17 cellular contexts compared by ENCODE assay signal in the genomic region with DNA sequence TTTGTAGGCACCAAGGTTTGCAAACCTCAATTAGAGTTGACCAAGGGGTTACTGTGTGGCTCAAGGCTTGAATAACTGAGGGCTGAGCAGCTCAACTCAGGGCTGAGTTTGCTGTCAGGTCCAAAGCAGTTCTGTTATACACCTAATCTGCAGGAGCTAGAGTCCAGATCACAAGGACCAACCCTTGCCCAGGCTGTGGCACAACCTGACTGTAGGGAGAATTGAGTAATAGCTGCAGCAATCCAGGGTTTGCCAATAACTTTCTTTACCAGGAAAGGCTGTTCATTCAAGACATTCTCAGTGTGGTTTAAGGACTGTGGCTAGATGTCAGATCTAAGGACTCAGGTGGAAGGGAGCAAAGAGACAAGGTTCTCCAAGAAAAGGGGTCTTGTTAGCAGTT.
DNase-seq lines count a peak whose midpoint lies in the region; ATAC-seq and TF ChIP-seq lines count a peak whose summit lies in the region.
"Had no signal": no experiment of that assay in that cellular context is flagged by ENCODE, and none has a peak within 500 bp of the region (broad histone marks: within the 10 kb centered on the region; RNA-seq: fewer than 3 reads in every experiment).

No MANE protein-coding gene starts in this region.

- intact Hi-C loops in PC-3 (cut with micrococcal nuclease) = no loop called here
- intact Hi-C loops in CD4-positive, alpha-beta memory T cell (cut with micrococcal nuclease) = no loop called here

- no peaks in the 10 kb centered on the region for H3K9me2 ChIP-seq in PC-3 (replicated peaks; ENCODE audit: low read length)

- H3K4me1 Mint-ChIP-seq in CD4-positive, alpha-beta memory T cell = no peaks in the 10 kb centered on the region

- peak overlapping the region; percentile 24 for H3K4me2 ChIP-seq in PC-3 (ENCODE audit: low read length)

- no peaks in the 10 kb centered on the region for H3K79me2 ChIP-seq in PC-3 (ENCODE audit: low read length)

- H3K4me3 ChIP-seq in PC-3 (ENCODE audit: low read length) = no peak overlapping the region
- H3K4me3 ChIP-seq in epithelial cell of proximal tubule (ENCODE audit: low read depth, low read length) = no peak overlapping the region
- no peak overlapping the region for H3K4me3 ChIP-seq in CD4-positive, alpha-beta memory T cell (ENCODE audit: low read length in 2 of 2)
- H3K4me3 ChIP-seq: MG63, Peyer's patch had no signal

- no peak; the same call in 1 of the 2 replicates for ATAC-seq in PC-3

- no peaks in the 10 kb centered on the region for H3K9me3 ChIP-seq in PC-3 (ENCODE audit: low read length)
- H3K9me3 ChIP-seq in CD4-positive, alpha-beta memory T cell (ENCODE audit: control insufficient read depth in 1 of 2, low read length in 2 of 2) = no peaks in the 10 kb centered on the region
- H3K9me3 ChIP-seq: BE2C, MG63, Peyer's patch had no signal

- H3K27ac Mint-ChIP-seq in CD4-positive, alpha-beta memory T cell = no peak overlapping the region

- no TSS peak for BruUV-seq in PC-3 (replicated peaks; lab: Mats Ljungman, UMichigan)

- no peak overlapping the region for H2AFZ ChIP-seq in PC-3 (ENCODE audit: low read length)

- no peak for DNase-seq in PC-3
- DNase-seq in astrocyte of the hippocampus (ENCODE audit: low read depth, low spot score) = peak; percentile 8
- peak; percentile 13 for DNase-seq in epithelial cell of proximal tubule (ENCODE audit: low read depth)
- DNase-seq in renal cortical epithelial cell (ENCODE audit: low read depth) = peak; percentile 40
- DNase-seq in NCI-H187 treated with DMSO at 0.1 percent for 48 hours (lab: John Stamatoyannopoulos, UW) = no peak
- DNase-seq in CD4-positive, alpha-beta memory T cell = no peak
- no peak for DNase-seq in T-helper 9 cell
- DNase-seq: BE2C, H7, Kasumi-1, MG63, NCI-H1417 treated with DMSO at 0.1 percent for 48 hours, NCI-H2029, NCI-H345, NCI-H524, NCI-H774, Peyer's patch had no signal

- H3K27me3 Mint-ChIP-seq in CD4-positive, alpha-beta memory T cell = peaks cover 3 to 4% of the 10 kb centered on the region in 2 donors

- peaks cover 25% of the 10 kb centered on the region for H3K4me1 ChIP-seq in PC-3 (ENCODE audit: insufficient read depth, low read length)
- no peaks in the 10 kb centered on the region for H3K4me1 ChIP-seq in CD4-positive, alpha-beta memory T cell (ENCODE audit: insufficient read depth, low read length)
- H3K4me1 ChIP-seq: BE2C, Peyer's patch had no signal

- H4K20me1 ChIP-seq in PC-3 (ENCODE audit: low read length) = no peaks in the 10 kb centered on the region

- POLR2A ChIA-PET in PC-3 (lab: Charles Lee; ENCODE audit: unreplicated experiment) = no interaction called here
- POLR2A ChIA-PET in CD4-positive, alpha-beta memory T cell (lab: Charles Lee; ENCODE audit: partially characterized antibody) = no interaction called here

- no peak overlapping the region for H3K9ac ChIP-seq in PC-3 (ENCODE audit: low read length)

- H3K27me3 ChIP-seq in PC-3 (ENCODE audit: low read length) = no peaks in the 10 kb centered on the region
- H3K27me3 ChIP-seq in CD4-positive, alpha-beta memory T cell (ENCODE audit: insufficient read depth, low read length) = no peaks in the 10 kb centered on the region
- H3K27me3 ChIP-seq: BE2C, MG63, Peyer's patch had no signal

- TF ChIP-seq CTCF in PC-3 (conservative IDR thresholded peaks at IDR 0.05; ENCODE audit: low read depth, low read length) = no peak
- TF ChIP-seq CTCF in epithelial cell of proximal tubule (conservative IDR thresholded peaks at IDR 0.05; ENCODE audit: low read depth, low read length) = no peak

- no peaks in the 10 kb centered on the region for H3K36me3 Mint-ChIP-seq in CD4-positive, alpha-beta memory T cell

- H3K27ac ChIP-seq in PC-3 (ENCODE audit: low read length) = no peak overlapping the region
- no peak overlapping the region for H3K27ac ChIP-seq in CD4-positive, alpha-beta memory T cell (ENCODE audit: low read depth, low read length)
- H3K27ac ChIP-seq: Peyer's patch had no signal

- no peaks in the 10 kb centered on the region for H3K36me3 ChIP-seq in PC-3 (ENCODE audit: low read depth, low read length)
- no peaks in the 10 kb centered on the region for H3K36me3 ChIP-seq in CD4-positive, alpha-beta memory T cell (ENCODE audit: insufficient read depth, low read length)
- H3K36me3 ChIP-seq: BE2C, MG63, Peyer's patch had no signal

- CTCF ChIA-PET in PC-3 (lab: Charles Lee) = interaction anchor here (1.1 kb wide), 1 partner anchor 179 kb away, joined by 3 read pairs; no protein-coding TSS in a partner anchor
- CTCF ChIA-PET in CD4-positive, alpha-beta memory T cell (lab: Charles Lee; ENCODE audit: partially characterized antibody) = no interaction called here

- H3K9me3 Mint-ChIP-seq in CD4-positive, alpha-beta memory T cell = peaks cover 0 to 2% (median 0%) of the 10 kb centered on the region in 8 donors

- H3K4me3 Mint-ChIP-seq in CD4-positive, alpha-beta memory T cell = no peak overlapping the region

- no peaks in the 10 kb centered on the region for H3F3A ChIP-seq in PC-3 (ENCODE audit: low read length, unreplicated experiment)

Comparison
In these comparisons a context has a peak if more than half of its experiments do, and no peak if none do; other contexts are left out.
1. DNase-seq: peak in astrocyte of the hippocampus (single experiment), epithelial cell of proximal tubule (single experiment) and renal cortical epithelial cell (single experiment); none in PC-3 (single experiment), NCI-H187 treated with DMSO at 0.1 percent for 48 hours (single experiment), CD4-positive, alpha-beta memory T cell (0 of 5) and T-helper 9 cell (single experiment).